ENCODE assay signal across 1 cellular context in genomic region chr6:69825904-69826303, GRCh38.
TF ChIP-seq lines count a peak whose summit lies in the region.

No MANE protein-coding gene starts in this region.

TF ChIP-seq in H1, 55 proteins besides CTCF, POLR2A, EP300 and RAD21:
- TF ChIP-seq MAFK (IDR thresholded peaks at IDR 0.05; ENCODE audit: low read depth, low read length) (no peak), JUN (IDR thresholded peaks at IDR 0.05; ENCODE audit: low read depth, low read length) (no peak), CHD7 (IDR thresholded peaks at IDR 0.05; ENCODE audit: insufficient replicate concordance, low read length) (no peak), POLR2AphosphoS5 (IDR thresholded peaks at IDR 0.05; ENCODE audit: low read depth, low read length) (no peak)
- TF ChIP-seq, protein P1, sequence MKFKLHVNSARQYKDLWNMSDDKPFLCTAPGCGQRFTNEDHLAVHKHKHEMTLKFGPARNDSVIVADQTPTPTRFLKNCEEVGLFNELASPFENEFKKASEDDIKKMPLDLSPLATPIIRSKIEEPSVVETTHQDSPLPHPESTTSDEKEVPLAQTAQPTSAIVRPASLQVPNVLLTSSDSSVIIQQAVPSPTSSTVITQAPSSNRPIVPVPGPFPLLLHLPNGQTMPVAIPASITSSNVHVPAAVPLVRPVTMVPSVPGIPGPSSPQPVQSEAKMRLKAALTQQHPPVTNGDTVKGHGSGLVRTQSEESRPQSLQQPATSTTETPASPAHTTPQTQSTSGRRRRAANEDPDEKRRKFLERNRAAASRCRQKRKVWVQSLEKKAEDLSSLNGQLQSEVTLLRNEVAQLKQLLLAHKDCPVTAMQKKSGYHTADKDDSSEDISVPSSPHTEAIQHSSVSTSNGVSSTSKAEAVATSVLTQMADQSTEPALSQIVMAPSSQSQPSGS (IDR thresholded peaks at IDR 0.05; ENCODE audit: low read length), result no peak
